ENCODE assay signal across 10 cellular contexts in genomic region chr11:32213223-32213622, GRCh38.
DNase-seq lines count a peak whose midpoint lies in the region; ATAC-seq and TF ChIP-seq lines count a peak whose summit lies in the region.
"Had no signal": no experiment of that assay in that cellular context is flagged by ENCODE, and none has a peak within 500 bp of the region (broad histone marks: within the 10 kb centered on the region; RNA-seq: fewer than 3 reads in every experiment).

No MANE protein-coding gene starts in this region.

- no peak overlapping the region for H3K27ac ChIP-seq in A673 (ENCODE audit: low read depth, low read length, poor library complexity, severe bottlenecking)

- H3K4me1 ChIP-seq in A673 (ENCODE audit: insufficient read depth, low read length, poor library complexity, severe bottlenecking) (no peaks in the 10 kb centered on the region), BE2C (no peaks in the 10 kb centered on the region)

- H3K9me3 Mint-ChIP-seq in T-helper 2 cell treated with Interferon-gamma antibody and Interleukin-4, amounts not matched to agents 5 μg/mL and 100 μg/mL, for 36 hours: no peaks in the 10 kb centered on the region
- H3K9me3 Mint-ChIP-seq: effector memory CD8-positive, alpha-beta T cell had no signal

- POLR2A ChIA-PET in A673 (lab: Charles Lee; ENCODE audit: low non-redundant PET): no interaction called here

- no TSS peak for BruUV-seq in A673 (replicated peaks; lab: Mats Ljungman, UMichigan)

- ATAC-seq in HG03457 (IDR thresholded peaks at IDR 0.05; ENCODE audit: unreplicated experiment) (no peak), GM18498 (IDR thresholded peaks at IDR 0.05; ENCODE audit: unreplicated experiment) (no peak)
- ATAC-seq: effector memory CD8-positive, alpha-beta T cell had no signal

- no peak overlapping the region for H3K4me3 Mint-ChIP-seq in T-helper 2 cell treated with Interferon-gamma antibody and Interleukin-4, amounts not matched to agents 5 μg/mL and 100 μg/mL, for 36 hours
- H3K4me3 Mint-ChIP-seq: effector memory CD8-positive, alpha-beta T cell had no signal

- H3K9me3 ChIP-seq in A673 (ENCODE audit: low read depth, low read length, poor library complexity, severe bottlenecking): no peaks in the 10 kb centered on the region
- H3K9me3 ChIP-seq in BE2C: no peaks in the 10 kb centered on the region

- H3K36me3 ChIP-seq in A673 (ENCODE audit: insufficient read depth, low read length, poor library complexity, severe bottlenecking) (no peaks in the 10 kb centered on the region), BE2C (no peaks in the 10 kb centered on the region)

- no peak for TF ChIP-seq CTCF in A673 (conservative IDR thresholded peaks at IDR 0.05; ENCODE audit: low read depth, low read length)
- TF ChIP-seq CTCF in GM12865 (IDR thresholded peaks at IDR 0.05; ENCODE audit: insufficient read depth, low read depth, low read length, missing control alignments): no peak
- no peak for TF ChIP-seq CTCF in BE2C (IDR thresholded peaks at IDR 0.05; ENCODE audit: low read depth, low read length)

- intact Hi-C loops in A673 (cut with micrococcal nuclease; ENCODE audit: unreplicated experiment): no loop called here

- DNase-seq in A673 (ENCODE audit: low spot score) (peak; percentile 77), GM12865 (ENCODE audit: low read depth) (peak; percentile 21), glomerular visceral epithelial cell (ENCODE audit: extremely low spot score) (peak; percentile 89), BE2C (no peak), retina (no peak)
- DNase-seq in T-helper 2 cell treated with Interferon-gamma antibody and Interleukin-4, amounts not matched to agents 5 μg/mL and 100 μg/mL, for 36 hours (ENCODE audit: low spot score): peak; percentile 60
- DNase-seq: effector memory CD8-positive, alpha-beta T cell; NCI-H345 had no signal

- H3K27me3 ChIP-seq in A673 (replicated peaks; ENCODE audit: insufficient read depth, low read depth, low read length, poor library complexity) (peaks cover 54% of the 10 kb centered on the region), BE2C (no peaks in the 10 kb centered on the region)

- H3K27ac Mint-ChIP-seq in T-helper 2 cell treated with Interferon-gamma antibody and Interleukin-4, amounts not matched to agents 5 μg/mL and 100 μg/mL, for 36 hours: no peak overlapping the region
- H3K27ac Mint-ChIP-seq: effector memory CD8-positive, alpha-beta T cell had no signal

- CTCF ChIA-PET in A673 (lab: Charles Lee): interaction anchor here (0.5 kb wide), 1 partner anchor 10 kb away, joined by 3 read pairs; no protein-coding TSS in a partner anchor

- H3K4me3 ChIP-seq in A673 (ENCODE audit: low read depth, low read length, poor library complexity, severe bottlenecking): no peak overlapping the region
- no peak overlapping the region for H3K4me3 ChIP-seq in GM12865 (ENCODE audit: low read depth, low read length)
- H3K4me3 ChIP-seq in BE2C (ENCODE audit: low read depth, low read length): no peak overlapping the region

- no peaks in the 10 kb centered on the region for H3K36me3 Mint-ChIP-seq in T-helper 2 cell treated with Interferon-gamma antibody and Interleukin-4, amounts not matched to agents 5 μg/mL and 100 μg/mL, for 36 hours (ENCODE audit: low read depth)

- no peaks in the 10 kb centered on the region for H3K27me3 Mint-ChIP-seq in T-helper 2 cell treated with Interferon-gamma antibody and Interleukin-4, amounts not matched to agents 5 μg/mL and 100 μg/mL, for 36 hours (ENCODE audit: low read depth)

- no peaks in the 10 kb centered on the region for H3K4me1 Mint-ChIP-seq in T-helper 2 cell treated with Interferon-gamma antibody and Interleukin-4, amounts not matched to agents 5 μg/mL and 100 μg/mL, for 36 hours (ENCODE audit: low read depth)

Comparison
In these comparisons a context has a peak if more than half of its experiments do, and no peak if none do; other contexts are left out.
1. DNase-seq: peak in A673 (single experiment), GM12865 (single experiment), T-helper 2 cell treated with Interferon-gamma antibody and Interleukin-4, amounts not matched to agents 5 μg/mL and 100 μg/mL, for 36 hours (single experiment) and glomerular visceral epithelial cell (single experiment); none in BE2C (single experiment) and retina (single experiment).